10 cellular contexts compared by ENCODE assay signal in genomic region chr2:10790228-10790973, GRCh38. TPM values are rescaled to one million over a fixed set of nuclear protein-coding genes. Genes with fewer than 3 reads are reported as not detected.
DNase-seq lines count a peak whose midpoint lies in the region; ATAC-seq and TF ChIP-seq lines count a peak whose summit lies in the region.
"Had no signal": no experiment of that assay in that cellular context is flagged by ENCODE, and none has a peak within 500 bp of the region (broad histone marks: within the 10 kb centered on the region; RNA-seq: fewer than 3 reads in every experiment).

No MANE protein-coding gene starts in this region.

- H3K36me3 ChIP-seq in neural progenitor cell, result peaks cover 33% of the 10 kb centered on the region

- no peak for TF ChIP-seq CTCF in activated B cell treated with CpG ODN at 0.5 μM for 24 hours (IDR thresholded peaks at IDR 0.05)
- TF ChIP-seq CTCF in neural progenitor cell (IDR thresholded peaks at IDR 0.05), result no peak

- CTCF ChIA-PET in activated B cell treated with CpG ODN at 0.5 μM for 24 hours (lab: Charles Lee), result interaction anchor here (0.8 kb wide), 1 partner anchor 42 kb away, joined by 3 read pairs; no protein-coding TSS in a partner anchor

- H3K27ac Mint-ChIP-seq in activated T-cell treated with anti-CD3 and anti-CD28 coated beads, Interleukin-2, amount 50 U/mL, for 72 hours, result peak overlapping the region; percentile 87
- H3K27ac Mint-ChIP-seq in activated B cell treated with CpG ODN at 0.5 μM for 24 hours, result no peak overlapping the region
- peak overlapping the region; percentile 66 for H3K27ac Mint-ChIP-seq in stimulated activated naive CD8-positive, alpha-beta T cell treated with anti-CD3 and anti-CD28 coated beads, Interleukin-15, Interleukin-2, amounts not matched to agents 100 ng/mL and 50 ng/mL, for 24 hours
- H3K27ac Mint-ChIP-seq in neural progenitor cell, result no peak overlapping the region
- no peak overlapping the region for H3K27ac Mint-ChIP-seq in activated T-helper 1 cell treated with anti-CD3 and anti-CD28 coated beads, Interleukin-12 subunit alpha, Interleukin-12 subunit beta, Interleukin-2, Interleukin-4 antibody, amounts not matched to agents 30 ng/mL and 10 ng/mL and 1 ng/mL, durations not matched to agents 14 hours and 24 hours and 36 hours

- H3K9me3 ChIP-seq in neural progenitor cell (ENCODE audit: low read depth), result no peaks in the 10 kb centered on the region

- peaks cover 19 to 38% of the 10 kb centered on the region in 2 donors for H3K36me3 Mint-ChIP-seq in activated T-cell treated with anti-CD3 and anti-CD28 coated beads, Interleukin-2, amount 50 U/mL, for 72 hours (ENCODE audit: insufficient read depth in 2 of 2)
- H3K36me3 Mint-ChIP-seq in activated B cell treated with CpG ODN at 0.5 μM for 24 hours (ENCODE audit: low read depth) (peaks cover 94% of the 10 kb centered on the region), neural progenitor cell (peaks cover 53% of the 10 kb centered on the region)
- peaks cover 87% of the 10 kb centered on the region for H3K36me3 Mint-ChIP-seq in stimulated activated naive CD8-positive, alpha-beta T cell treated with anti-CD3 and anti-CD28 coated beads, Interleukin-15, Interleukin-2, amounts not matched to agents 100 ng/mL and 50 ng/mL, for 24 hours (ENCODE audit: low read depth)
- H3K36me3 Mint-ChIP-seq in activated T-helper 1 cell treated with anti-CD3 and anti-CD28 coated beads, Interleukin-12 subunit alpha, Interleukin-12 subunit beta, Interleukin-2, Interleukin-4 antibody, amounts not matched to agents 30 ng/mL and 10 ng/mL and 1 ng/mL, durations not matched to agents 14 hours and 24 hours and 36 hours (ENCODE audit: low read depth), result peaks cover 71% of the 10 kb centered on the region

- no peaks in the 10 kb centered on the region for H3K27me3 Mint-ChIP-seq in activated T-cell treated with anti-CD3 and anti-CD28 coated beads, Interleukin-2, amount 50 U/mL, for 72 hours (ENCODE audit: low read depth)
- H3K27me3 Mint-ChIP-seq in activated B cell treated with CpG ODN at 0.5 μM for 24 hours, result no peaks in the 10 kb centered on the region
- no peaks in the 10 kb centered on the region for H3K27me3 Mint-ChIP-seq in stimulated activated naive CD8-positive, alpha-beta T cell treated with anti-CD3 and anti-CD28 coated beads, Interleukin-15, Interleukin-2, amounts not matched to agents 100 ng/mL and 50 ng/mL, for 24 hours
- H3K27me3 Mint-ChIP-seq in neural progenitor cell (ENCODE audit: insufficient read depth, low read depth), result peaks cover 2% of the 10 kb centered on the region
- no peaks in the 10 kb centered on the region for H3K27me3 Mint-ChIP-seq in activated T-helper 1 cell treated with anti-CD3 and anti-CD28 coated beads, Interleukin-12 subunit alpha, Interleukin-12 subunit beta, Interleukin-2, Interleukin-4 antibody, amounts not matched to agents 30 ng/mL and 10 ng/mL and 1 ng/mL, durations not matched to agents 14 hours and 24 hours and 36 hours (ENCODE audit: insufficient read depth)

- peaks cover 11% of the 10 kb centered on the region for H3K79me2 ChIP-seq in neural progenitor cell (ENCODE audit: low read depth)

- ATAC-seq in activated T-cell treated with anti-CD3 and anti-CD28 coated beads, Interleukin-2, amount 50 U/mL, for 72 hours (replicated peaks in 1 of 2), result peak; percentile 49 to 79
- ATAC-seq in HG02840 (IDR thresholded peaks at IDR 0.05; ENCODE audit: low FRiP score, unreplicated experiment) (peak; percentile 78), activated B cell treated with CpG ODN at 0.5 μM for 24 hours (ENCODE audit: low read depth) (peak; percentile 52)
- ATAC-seq: HCT116 had no signal

- no peak overlapping the region for H2AFZ ChIP-seq in neural progenitor cell (replicated peaks)

- intact Hi-C loops in activated B cell treated with CpG ODN at 0.5 μM for 24 hours (cut with micrococcal nuclease), result loop anchor here (5.0 kb wide), 1 partner anchor 43 kb away; no protein-coding TSS in a partner anchor
- intact Hi-C loops in activated T-helper 1 cell treated with anti-CD3 and anti-CD28 coated beads, Interleukin-12 subunit alpha, Interleukin-12 subunit beta, Interleukin-2, Interleukin-4 antibody, amounts not matched to agents 30 ng/mL and 10 ng/mL and 1 ng/mL, durations not matched to agents 14 hours and 24 hours and 36 hours (cut with micrococcal nuclease), result no loop called here

- peaks cover 22% of the 10 kb centered on the region for H4K20me1 ChIP-seq in neural progenitor cell (ENCODE audit: low read depth)

- no peaks in the 10 kb centered on the region for H3F3A ChIP-seq in neural progenitor cell (ENCODE audit: low read depth)

- H3K4me1 Mint-ChIP-seq in activated T-cell treated with anti-CD3 and anti-CD28 coated beads, Interleukin-2, amount 50 U/mL, for 72 hours (ENCODE audit: low read depth), result peaks cover 7% of the 10 kb centered on the region
- H3K4me1 Mint-ChIP-seq in activated B cell treated with CpG ODN at 0.5 μM for 24 hours (peaks cover 4% of the 10 kb centered on the region), neural progenitor cell (peaks cover 3% of the 10 kb centered on the region)
- peaks cover 26% of the 10 kb centered on the region for H3K4me1 Mint-ChIP-seq in stimulated activated naive CD8-positive, alpha-beta T cell treated with anti-CD3 and anti-CD28 coated beads, Interleukin-15, Interleukin-2, amounts not matched to agents 100 ng/mL and 50 ng/mL, for 24 hours (ENCODE audit: low read depth)
- peaks cover 15% of the 10 kb centered on the region for H3K4me1 Mint-ChIP-seq in activated T-helper 1 cell treated with anti-CD3 and anti-CD28 coated beads, Interleukin-12 subunit alpha, Interleukin-12 subunit beta, Interleukin-2, Interleukin-4 antibody, amounts not matched to agents 30 ng/mL and 10 ng/mL and 1 ng/mL, durations not matched to agents 14 hours and 24 hours and 36 hours (ENCODE audit: low read depth)

- no peak overlapping the region for H3K27ac ChIP-seq in neural progenitor cell

- no peaks in the 10 kb centered on the region for H3K4me1 ChIP-seq in neural progenitor cell

- H3K4me2 ChIP-seq in neural progenitor cell, result no peak overlapping the region

- no peak overlapping the region for H3K9ac ChIP-seq in neural progenitor cell

- H3K9me3 Mint-ChIP-seq in activated T-cell treated with anti-CD3 and anti-CD28 coated beads, Interleukin-2, amount 50 U/mL, for 72 hours, result no peaks in the 10 kb centered on the region
- H3K9me3 Mint-ChIP-seq in activated B cell treated with CpG ODN at 0.5 μM for 24 hours (no peaks in the 10 kb centered on the region), neural progenitor cell (no peaks in the 10 kb centered on the region)
- no peaks in the 10 kb centered on the region for H3K9me3 Mint-ChIP-seq in stimulated activated naive CD8-positive, alpha-beta T cell treated with anti-CD3 and anti-CD28 coated beads, Interleukin-15, Interleukin-2, amounts not matched to agents 100 ng/mL and 50 ng/mL, for 24 hours
- H3K9me3 Mint-ChIP-seq in activated T-helper 1 cell treated with anti-CD3 and anti-CD28 coated beads, Interleukin-12 subunit alpha, Interleukin-12 subunit beta, Interleukin-2, Interleukin-4 antibody, amounts not matched to agents 30 ng/mL and 10 ng/mL and 1 ng/mL, durations not matched to agents 14 hours and 24 hours and 36 hours, result no peaks in the 10 kb centered on the region

- peak overlapping the region in 1 of 2 donors; percentile 75 for H3K4me3 Mint-ChIP-seq in activated T-cell treated with anti-CD3 and anti-CD28 coated beads, Interleukin-2, amount 50 U/mL, for 72 hours
- H3K4me3 Mint-ChIP-seq in activated B cell treated with CpG ODN at 0.5 μM for 24 hours, result no peak overlapping the region
- H3K4me3 Mint-ChIP-seq in stimulated activated naive CD8-positive, alpha-beta T cell treated with anti-CD3 and anti-CD28 coated beads, Interleukin-15, Interleukin-2, amounts not matched to agents 100 ng/mL and 50 ng/mL, for 24 hours, result peak overlapping the region; percentile 44
- H3K4me3 Mint-ChIP-seq in neural progenitor cell, result no peak overlapping the region
- no peak overlapping the region for H3K4me3 Mint-ChIP-seq in activated T-helper 1 cell treated with anti-CD3 and anti-CD28 coated beads, Interleukin-12 subunit alpha, Interleukin-12 subunit beta, Interleukin-2, Interleukin-4 antibody, amounts not matched to agents 30 ng/mL and 10 ng/mL and 1 ng/mL, durations not matched to agents 14 hours and 24 hours and 36 hours

- no peaks in the 10 kb centered on the region for H3K27me3 ChIP-seq in neural progenitor cell

- DNase-seq in activated T-cell treated with anti-CD3 and anti-CD28 coated beads, Interleukin-2, amount 50 U/mL, for 72 hours, result peak in 1 of 2 donors; percentile 29
- no peak for DNase-seq in activated T-cell treated with anti-CD3 and anti-CD28 coated beads for 4 hours
- no peak for DNase-seq in activated B cell treated with CpG ODN at 0.5 μM for 24 hours
- no peak for DNase-seq in neural progenitor cell (ENCODE audit: low spot score)
- DNase-seq in 8988T, result no peak
- DNase-seq in activated T-helper 1 cell treated with anti-CD3 and anti-CD28 coated beads, Interleukin-12 subunit alpha, Interleukin-12 subunit beta, Interleukin-2, Interleukin-4 antibody, amounts not matched to agents 30 ng/mL and 10 ng/mL and 1 ng/mL, durations not matched to agents 14 hours and 24 hours and 36 hours (ENCODE audit: low spot score), result no peak
- DNase-seq: NCI-H510A treated with DMSO at 0.1 percent for 48 hours had no signal

- POLR2A ChIA-PET in activated B cell treated with CpG ODN at 0.5 μM for 24 hours (lab: Charles Lee), result no interaction called here

- H3K4me3 ChIP-seq in neural progenitor cell, result no peak overlapping the region

RNA-seq across cellular contexts. Expression of gene PDIA6, which starts 22.2 kb away (rescaled TPM):
- total RNA-seq in activated T-cell treated with anti-CD3 and anti-CD28 coated beads, Interleukin-2, amount 50 U/mL, for 72 hours, result 100 to 1,000 TPM in 1 of 2 donors, 10 to 100 TPM in 1; 79.3 to 131 TPM
- total RNA-seq in activated B cell treated with CpG ODN at 0.5 μM for 24 hours (109 and 119 TPM in 2 replicates), neural progenitor cell (ENCODE audit: low replicate concordance) (299 and 381 TPM in 2 replicates)
- 171 and 173 TPM in 2 replicates for total RNA-seq in activated T-helper 1 cell treated with anti-CD3 and anti-CD28 coated beads, Interleukin-12 subunit alpha, Interleukin-12 subunit beta, Interleukin-2, Interleukin-4 antibody, amounts not matched to agents 30 ng/mL and 10 ng/mL and 1 ng/mL, durations not matched to agents 14 hours and 24 hours and 36 hours

Comparison
In these comparisons a context has a peak if more than half of its experiments do, and no peak if none do; other contexts are left out.
1. H3K27ac Mint-ChIP-seq: peak in activated T-cell treated with anti-CD3 and anti-CD28 coated beads, Interleukin-2, amount 50 U/mL, for 72 hours (single experiment) and stimulated activated naive CD8-positive, alpha-beta T cell treated with anti-CD3 and anti-CD28 coated beads, Interleukin-15, Interleukin-2, amounts not matched to agents 100 ng/mL and 50 ng/mL, for 24 hours (single experiment); none in activated B cell treated with CpG ODN at 0.5 μM for 24 hours (single experiment), neural progenitor cell (single experiment) and activated T-helper 1 cell treated with anti-CD3 and anti-CD28 coated beads, Interleukin-12 subunit alpha, Interleukin-12 subunit beta, Interleukin-2, Interleukin-4 antibody, amounts not matched to agents 30 ng/mL and 10 ng/mL and 1 ng/mL, durations not matched to agents 14 hours and 24 hours and 36 hours (single experiment).
2. Peak in every context shown above with its lines, with median percentiles within 50 percentile points of each other: ATAC-seq.